In the genomic region with DNA sequence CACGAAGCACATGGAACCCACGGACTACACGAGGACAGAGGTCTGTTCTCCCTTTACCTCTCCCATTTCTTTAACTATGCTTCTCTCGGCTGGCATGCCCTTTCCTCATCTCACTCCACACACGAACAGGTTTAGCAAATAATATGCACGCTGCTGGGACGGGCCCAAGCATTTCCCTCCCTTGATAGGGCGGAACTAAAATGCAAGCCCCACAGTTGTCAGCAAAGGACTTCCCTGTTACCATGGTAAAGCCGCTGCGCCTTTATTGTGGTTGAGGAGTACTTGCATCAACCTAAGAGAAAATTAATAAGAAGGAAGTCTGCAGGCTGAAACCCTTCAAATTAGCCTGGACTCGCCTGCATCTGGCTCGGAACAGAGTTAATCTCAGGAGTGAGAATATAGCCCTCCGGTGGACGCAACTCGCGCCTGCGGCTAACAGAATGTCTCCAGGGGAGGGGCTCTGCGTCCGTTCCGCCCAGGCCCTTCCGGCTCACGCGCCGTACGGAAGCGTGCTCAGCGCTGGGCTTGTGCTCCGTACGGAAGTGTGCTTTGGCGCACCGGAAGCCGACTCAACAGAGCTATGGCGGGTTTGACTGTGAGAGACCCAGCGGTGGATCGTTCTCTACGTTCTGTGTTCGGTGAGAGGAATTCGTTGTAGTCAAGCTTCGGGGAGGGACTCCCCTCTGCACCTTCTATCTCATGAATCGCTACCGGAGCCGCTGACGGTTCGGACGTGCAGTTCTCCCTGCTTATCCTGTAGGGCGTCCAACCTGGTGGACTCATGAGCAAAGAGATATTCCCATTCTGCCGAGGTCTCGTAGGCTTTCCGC, we compare ENCODE assay signal across 8 cellular contexts. TPM values are rescaled to one million over a fixed set of nuclear protein-coding genes. Genes with fewer than 3 reads are reported as not detected.
DNase-seq lines count a peak whose midpoint lies in the region; ATAC-seq, FAIRE-seq and TF ChIP-seq lines count a peak whose summit lies in the region.

A gene with protein sequence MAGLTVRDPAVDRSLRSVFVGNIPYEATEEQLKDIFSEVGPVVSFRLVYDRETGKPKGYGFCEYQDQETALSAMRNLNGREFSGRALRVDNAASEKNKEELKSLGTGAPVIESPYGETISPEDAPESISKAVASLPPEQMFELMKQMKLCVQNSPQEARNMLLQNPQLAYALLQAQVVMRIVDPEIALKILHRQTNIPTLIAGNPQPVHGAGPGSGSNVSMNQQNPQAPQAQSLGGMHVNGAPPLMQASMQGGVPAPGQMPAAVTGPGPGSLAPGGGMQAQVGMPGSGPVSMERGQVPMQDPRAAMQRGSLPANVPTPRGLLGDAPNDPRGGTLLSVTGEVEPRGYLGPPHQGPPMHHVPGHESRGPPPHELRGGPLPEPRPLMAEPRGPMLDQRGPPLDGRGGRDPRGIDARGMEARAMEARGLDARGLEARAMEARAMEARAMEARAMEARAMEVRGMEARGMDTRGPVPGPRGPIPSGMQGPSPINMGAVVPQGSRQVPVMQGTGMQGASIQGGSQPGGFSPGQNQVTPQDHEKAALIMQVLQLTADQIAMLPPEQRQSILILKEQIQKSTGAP (plus strand): TSS at position 555 of the 830 bp plus-strand sequence. CDS start 26 bp downstream, at position 581.

- H3K4me1 ChIP-seq in pancreas (no peaks in the 10 kb centered on the region), tibial artery (no peaks in the 10 kb centered on the region)

- H3K4me1 Mint-ChIP-seq in activated naive CD8-positive, alpha-beta T cell (ENCODE audit: low read depth), result peaks cover 6% of the 10 kb centered on the region

- H3K27me3 Mint-ChIP-seq in activated naive CD8-positive, alpha-beta T cell, result no peaks in the 10 kb centered on the region

- intact Hi-C loops in Right ventricle myocardium inferior (cut with DNase I) (no loop called here), pancreas (cut with DNase I) (no loop called here), tibial artery (cut with DNase I; ENCODE audit: low total_unique reads) (no loop called here)

- H3K4me3 ChIP-seq in GM12864 (ENCODE audit: low read depth, low read length) (peak within 1 kb of the TSS; percentile 62), pancreas (peak within 1 kb of the TSS; percentile 29 to 54 (median 45)), tibial artery (peak within 1 kb of the TSS; percentile 59 to 67)

- no peak for TF ChIP-seq CTCF in GM12864 (IDR thresholded peaks at IDR 0.05; ENCODE audit: low read depth, low read length, missing control alignments)
- TF ChIP-seq CTCF in pancreas (IDR thresholded peaks at IDR 0.05), result peak in 1 of 4 donors; percentile 13
- TF ChIP-seq CTCF in tibial artery (IDR thresholded peaks at IDR 0.05), result peak in 1 of 2 experiments; percentile 14

- ATAC-seq in HG02623 (IDR thresholded peaks at IDR 0.05; ENCODE audit: unreplicated experiment) (peak; percentile 99), Right ventricle myocardium inferior (peak; percentile 100), pancreas (peak; percentile 99 to 100 (median 100))

- H3K27me3 ChIP-seq in pancreas (peaks cover 0 to 3% (median 0%) of the 10 kb centered on the region in 4 donors), tibial artery (no peaks in the 10 kb centered on the region)

- no peaks in the 10 kb centered on the region for H3K9me3 Mint-ChIP-seq in activated naive CD8-positive, alpha-beta T cell (ENCODE audit: low read depth)

- peak within 1 kb of the TSS; percentile 29 to 64 (median 50) for H3K27ac ChIP-seq in pancreas
- H3K27ac ChIP-seq in tibial artery, result peak within 1 kb of the TSS; percentile 58 to 59

- H3K4me3 Mint-ChIP-seq in activated naive CD8-positive, alpha-beta T cell, result peak within 1 kb of the TSS; percentile 92

- 1 to 40% methylated on average over 49 of the region's 49 CpGs for WGBS in pancreas, 2 donors

- peaks cover 6% of the 10 kb centered on the region for H3K36me3 Mint-ChIP-seq in activated naive CD8-positive, alpha-beta T cell

- H3K27ac Mint-ChIP-seq in activated naive CD8-positive, alpha-beta T cell, result peak within 1 kb of the TSS; percentile 98

- FAIRE-seq in pancreas (lab: Jason Lieb, UNC), result no peak

- peak; percentile 65 for DNase-seq in GM12864 (ENCODE audit: low read depth)
- DNase-seq in NCI-H1092 treated with DMSO at 0.1 percent for 48 hours (lab: John Stamatoyannopoulos, UW), result peak; percentile 85
- peak; percentile 73 for DNase-seq in SKM-1 treated with dmso at 0.1 percent for 144 hours (lab: John Stamatoyannopoulos, UW; ENCODE audit: unreplicated experiment)
- DNase-seq in Right ventricle myocardium inferior (ENCODE audit: missing footprints), result peak; percentile 91
- peak; percentile 69 to 89 (median 79) for DNase-seq in pancreas
- peak; percentile 66 to 80 for DNase-seq in tibial artery

- peaks cover 0 to 12% (median 0%) of the 10 kb centered on the region in 3 donors for H3K36me3 ChIP-seq in pancreas
- H3K36me3 ChIP-seq in tibial artery, result peaks cover 0 to 9% (median 5%) of the 10 kb centered on the region in 3 donors

- H3K9me3 ChIP-seq in pancreas, result no peaks in the 10 kb centered on the region
- H3K9me3 ChIP-seq in tibial artery, result no peaks in the 10 kb centered on the region

RNA-seq across cellular contexts. Expression of the gene that starts here (rescaled TPM):
- total RNA-seq in Right ventricle myocardium inferior, result 6.6 TPM
- 1 to 10 TPM; 2.5 to 6.0 (median 4.7) TPM for total RNA-seq in pancreas
- 1 to 10 TPM; 1.6 to 4.1 TPM for polyA plus RNA-seq in pancreas

Comparison
In these comparisons a context has a peak if more than half of its experiments do, and no peak if none do; other contexts are left out.
1. Peak in every context shown above with its lines: DNase-seq, ATAC-seq, H3K4me3 ChIP-seq and H3K27ac ChIP-seq.